In the genomic region with DNA sequence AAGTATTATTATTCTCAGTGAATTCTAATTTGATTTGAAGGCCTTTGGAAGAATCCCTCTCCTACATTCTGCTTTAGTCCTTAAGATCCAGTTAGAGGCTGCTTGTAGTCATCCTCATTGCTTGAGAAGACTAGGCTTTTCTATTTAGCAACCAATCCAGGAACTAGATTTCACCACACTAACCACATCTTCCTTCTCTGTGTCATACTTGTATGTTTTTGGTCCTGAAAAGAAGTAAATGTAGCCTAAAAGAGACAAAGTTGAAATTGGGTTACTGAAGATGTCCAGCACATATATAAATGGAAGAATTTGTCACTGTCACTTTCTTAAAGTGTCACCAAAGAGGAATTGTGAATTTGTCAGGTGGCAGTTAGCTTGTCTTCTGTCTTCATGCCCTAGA, we compare ENCODE assay signal across 10 cellular contexts. TPM values are rescaled to one million over a fixed set of nuclear protein-coding genes. Genes with fewer than 3 reads are reported as not detected.
DNase-seq lines count a peak whose midpoint lies in the region; ATAC-seq and TF ChIP-seq lines count a peak whose summit lies in the region.
"Had no signal": no experiment of that assay in that cellular context is flagged by ENCODE, and none has a peak within 500 bp of the region (broad histone marks: within the 10 kb centered on the region; RNA-seq: fewer than 3 reads in every experiment).

No MANE protein-coding gene starts in this region.

- intact Hi-C loops in activated CD4-positive, alpha-beta T cell treated with anti-CD3 and anti-CD28 coated beads for 36 hours (cut with DNase I, micrococcal nuclease): no loop called here
- intact Hi-C loops in left ventricle myocardium superior (cut with micrococcal nuclease): no loop called here

- POLR2A ChIA-PET in activated CD4-positive, alpha-beta T cell treated with anti-CD3 and anti-CD28 coated beads for 36 hours (lab: Charles Lee): interaction anchor here (0.6 kb wide), 1 partner anchor 10 kb away, joined by 9 read pairs; no protein-coding TSS in a partner anchor

- H3K4me3 Mint-ChIP-seq in activated CD4-positive, alpha-beta T cell treated with anti-CD3 and anti-CD28 coated beads for 36 hours: no peak overlapping the region
- no peak overlapping the region for H3K4me3 Mint-ChIP-seq in progenitor cell of endocrine pancreas (ENCODE audit: low read depth)

- H3K4me1 Mint-ChIP-seq in activated CD4-positive, alpha-beta T cell treated with anti-CD3 and anti-CD28 coated beads for 36 hours: peaks cover 28% of the 10 kb centered on the region
- H3K4me1 Mint-ChIP-seq in progenitor cell of endocrine pancreas (ENCODE audit: low read depth): peaks cover 9% of the 10 kb centered on the region

- no peak for DNase-seq in activated CD4-positive, alpha-beta T cell treated with anti-CD3 and anti-CD28 coated beads for 36 hours
- DNase-seq in activated CD4-positive, alpha-beta T cell treated with anti-CD3 and anti-CD28 coated beads, Interleukin-2, amount 50 U/mL, for 1 hour: no peak
- DNase-seq in SKM-1 treated with dmso at 0.1 percent for 144 hours (lab: John Stamatoyannopoulos, UW; ENCODE audit: unreplicated experiment) (peak; percentile 93), renal cortical epithelial cell (ENCODE audit: low read depth) (peak; percentile 77), epidermal melanocyte (ENCODE audit: insufficient read length, low spot score) (no peak), progenitor cell of endocrine pancreas (ENCODE audit: low spot score, unreplicated experiment) (no peak), left ventricle myocardium superior (no peak)

- no peaks in the 10 kb centered on the region for H3K36me3 Mint-ChIP-seq in activated CD4-positive, alpha-beta T cell treated with anti-CD3 and anti-CD28 coated beads for 36 hours (ENCODE audit: low read depth)
- no peaks in the 10 kb centered on the region for H3K36me3 Mint-ChIP-seq in progenitor cell of endocrine pancreas (ENCODE audit: insufficient read depth)

- ATAC-seq in activated CD4-positive, alpha-beta T cell treated with anti-CD3 and anti-CD28 coated beads for 36 hours: peak; percentile 65
- ATAC-seq in HG02884 (IDR thresholded peaks at IDR 0.05; ENCODE audit: unreplicated experiment) (peak; percentile 59), left ventricle myocardium superior (no peak)
- ATAC-seq: Panc1 had no signal

- no peaks in the 10 kb centered on the region for H3K27me3 Mint-ChIP-seq in activated CD4-positive, alpha-beta T cell treated with anti-CD3 and anti-CD28 coated beads for 36 hours
- no peaks in the 10 kb centered on the region for H3K27me3 Mint-ChIP-seq in progenitor cell of endocrine pancreas

- peaks cover 1% of the 10 kb centered on the region for H3K9me3 Mint-ChIP-seq in activated CD4-positive, alpha-beta T cell treated with anti-CD3 and anti-CD28 coated beads for 36 hours (ENCODE audit: low read depth)
- H3K9me3 Mint-ChIP-seq in progenitor cell of endocrine pancreas (ENCODE audit: low read depth): no peaks in the 10 kb centered on the region

- TF ChIP-seq CTCF in progenitor cell of endocrine pancreas (IDR thresholded peaks at IDR 0.05; ENCODE audit: unreplicated experiment): no peak

- CTCF ChIA-PET in activated CD4-positive, alpha-beta T cell treated with anti-CD3 and anti-CD28 coated beads for 36 hours (lab: Charles Lee): interaction anchor here (1.1 to 1.9 kb wide), 3 partner anchors 15 to 34 kb away, joined by 4 to 8 read pairs (median 5); no protein-coding TSS in a partner anchor

- H3K27ac Mint-ChIP-seq in activated CD4-positive, alpha-beta T cell treated with anti-CD3 and anti-CD28 coated beads for 36 hours: no peak overlapping the region
- H3K27ac Mint-ChIP-seq in progenitor cell of endocrine pancreas: no peak overlapping the region

RNA-seq across cellular contexts. Expression of gene MMP7, which starts 46.6 kb away (rescaled TPM):
- not detected for total RNA-seq in activated CD4-positive, alpha-beta T cell treated with anti-CD3 and anti-CD28 coated beads for 36 hours
- total RNA-seq in renal cortical epithelial cell (2,273 and 2,825 TPM in 2 replicates), progenitor cell of endocrine pancreas (not detected in 2 replicates), left ventricle myocardium superior (not detected)

RNA-seq across cellular contexts. Expression of gene MMP20, which starts 48.0 kb away (rescaled TPM):
- total RNA-seq in activated CD4-positive, alpha-beta T cell treated with anti-CD3 and anti-CD28 coated beads for 36 hours: not detected
- total RNA-seq in renal cortical epithelial cell (not detected in 2 replicates), progenitor cell of endocrine pancreas (not detected in 2 replicates), left ventricle myocardium superior (not detected)
- total RNA-seq: HT-29 had no signal

Comparison
In these comparisons a context has a peak if more than half of its experiments do, and no peak if none do; other contexts are left out.
1. DNase-seq: peak in SKM-1 treated with dmso at 0.1 percent for 144 hours (single experiment) and renal cortical epithelial cell (single experiment); none in activated CD4-positive, alpha-beta T cell treated with anti-CD3 and anti-CD28 coated beads for 36 hours (single experiment), activated CD4-positive, alpha-beta T cell treated with anti-CD3 and anti-CD28 coated beads, Interleukin-2, amount 50 U/mL, for 1 hour (single experiment), epidermal melanocyte (single experiment), progenitor cell of endocrine pancreas (single experiment) and left ventricle myocardium superior (single experiment).
2. RNA of gene MMP7, which starts 46.6 kb away (total RNA-seq): 2,273 to 2,825 TPM in renal cortical epithelial cell; not detected in activated CD4-positive, alpha-beta T cell treated with anti-CD3 and anti-CD28 coated beads for 36 hours, not detected in progenitor cell of endocrine pancreas and not detected in left ventricle myocardium superior (single experiment); every median in the first group is over 1,000 times any median in the second.